In the genomic region with DNA sequence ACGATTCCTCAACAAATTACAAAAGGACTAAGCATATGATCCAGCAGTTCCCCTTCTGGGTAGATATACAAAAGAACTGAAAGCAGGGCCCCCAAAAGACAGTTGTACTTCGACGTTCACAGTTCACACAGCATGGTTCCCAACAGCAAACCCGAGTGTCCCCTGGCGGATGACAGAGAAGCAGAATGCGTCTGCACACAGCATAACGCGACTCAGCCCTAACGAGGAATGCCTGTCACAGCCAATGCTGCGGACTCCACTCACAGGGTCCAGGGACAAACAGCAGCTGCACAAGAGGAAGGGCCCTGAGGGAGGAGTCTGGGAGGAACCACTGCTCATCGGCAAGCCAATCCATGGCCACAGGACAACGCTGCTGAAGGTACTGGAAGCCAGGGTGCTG, we compare ENCODE assay signal across 9 cellular contexts.
DNase-seq lines count a peak whose midpoint lies in the region; TF ChIP-seq lines count a peak whose summit lies in the region.
"Had no signal": no experiment of that assay in that cellular context is flagged by ENCODE, and none has a peak within 500 bp of the region (broad histone marks: within the 10 kb centered on the region; RNA-seq: fewer than 3 reads in every experiment).

No MANE protein-coding gene starts in this region.

- H3K27me3 ChIP-seq in trophoblast cell (ENCODE audit: insufficient read depth, low read length) (no peaks in the 10 kb centered on the region), Caco-2 (replicated peaks; ENCODE audit: control insufficient read depth, insufficient read depth, low read length) (no peaks in the 10 kb centered on the region), esophagus squamous epithelium (no peaks in the 10 kb centered on the region)

- peaks cover 26% of the 10 kb centered on the region for H3K79me2 ChIP-seq in trophoblast cell (ENCODE audit: control insufficient read depth, insufficient read depth, low read length, poor library complexity)

- peaks cover 52% of the 10 kb centered on the region for H3K4me1 Mint-ChIP-seq in Caco-2 (ENCODE audit: low read depth, unreplicated experiment)

- H3K9me3 ChIP-seq in trophoblast cell (ENCODE audit: insufficient read depth, low read depth, low read length) (no peaks in the 10 kb centered on the region), Caco-2 (no peaks in the 10 kb centered on the region), esophagus squamous epithelium (no peaks in the 10 kb centered on the region)

- no peak overlapping the region for H3K9ac ChIP-seq in trophoblast cell (ENCODE audit: low read length)

- no peak overlapping the region for H4K12ac ChIP-seq in trophoblast cell (ENCODE audit: low read depth, low read length)

- H3K4me2 ChIP-seq in trophoblast cell (ENCODE audit: low read length), result no peak overlapping the region

- H3K14ac ChIP-seq in trophoblast cell (ENCODE audit: low read length), result no peak overlapping the region

- no CpG with 5 or more reads among the region's 12 CpGs for WGBS in trophoblast cell (ENCODE audit: extremely low coverage, insufficient coverage, insufficient read length)
- WGBS in esophagus squamous epithelium, 2 donors, result 59 to 69% methylated on average over 7 to 12 of the region's 12 CpGs

- CTCF ChIA-PET in RWPE1 (lab: Yijun Ruan, JAX), result interaction anchor here (0.5 to 0.6 kb wide), 3 partner anchors 38 to 139 kb away, joined by 3 to 5 read pairs (median 4); no protein-coding TSS in a partner anchor
- CTCF ChIA-PET in Caco-2 (lab: Charles Lee), result interaction anchor here (0.6 to 1.3 kb wide), 2 partner anchors 12 to 618 kb away, joined by 3 to 6 read pairs; no protein-coding TSS in a partner anchor

- H2AK5ac ChIP-seq in trophoblast cell (ENCODE audit: low read length), result no peak overlapping the region

- peak overlapping the region; percentile 5 for H2AFZ ChIP-seq in trophoblast cell (ENCODE audit: insufficient read depth, low read length, poor library complexity)

- in situ Hi-C loops in GM13977 (cut with MboI; ENCODE audit: low pct_unique_long_range_greater_than_20kb, low sequenced_read_pairs, unreplicated experiment), result no loop called here

- no peak overlapping the region for H4K8ac ChIP-seq in trophoblast cell (ENCODE audit: low read depth, low read length)

- BruUV-seq in Caco-2 (replicated peaks; lab: Mats Ljungman, UMichigan), result no TSS peak

- no peak overlapping the region for H3K4me3 Mint-ChIP-seq in Caco-2 (ENCODE audit: unreplicated experiment)

- peaks cover 98% of the 10 kb centered on the region for H3K36me3 Mint-ChIP-seq in Caco-2 (ENCODE audit: insufficient read depth, unreplicated experiment)

- no peak overlapping the region for H3K27ac Mint-ChIP-seq in Caco-2 (ENCODE audit: unreplicated experiment)

- H3K18ac ChIP-seq in trophoblast cell (ENCODE audit: low read length), result no peak overlapping the region

- no peaks in the 10 kb centered on the region for H3K9me3 Mint-ChIP-seq in Caco-2 (ENCODE audit: unreplicated experiment)

- H3K4ac ChIP-seq in trophoblast cell (ENCODE audit: low read depth, low read length), result peak overlapping the region; percentile 30

- no peaks in the 10 kb centered on the region for H3K27me3 Mint-ChIP-seq in Caco-2 (ENCODE audit: insufficient read depth, unreplicated experiment)

- TF ChIP-seq CTCF in GM13977 (IDR thresholded peaks at IDR 0.05; ENCODE audit: extremely low read depth, insufficient read depth, missing control alignments) (peak; percentile 29), RWPE1 (conservative IDR thresholded peaks at IDR 0.05; ENCODE audit: low read depth) (no peak), Caco-2 (IDR thresholded peaks at IDR 0.05; ENCODE audit: insufficient read depth in 1 of 2, low read depth in 1 of 2, low read length in 1 of 2, severe bottlenecking in 1 of 2, unreplicated experiment in 1 of 2) (no peak), esophagus squamous epithelium (IDR thresholded peaks at IDR 0.05) (no peak)

- DNase-seq in GM13977 (ENCODE audit: low spot score) (no peak), RWPE1 (ENCODE audit: low spot score) (no peak), globus pallidus (ENCODE audit: low spot score) (peak; percentile 80), trophoblast cell (no peak), NCI-H1048 (lab: John Stamatoyannopoulos, UW) (no peak), Caco-2 (no peak), esophagus squamous epithelium (lab: John Stamatoyannopoulos, UW) (no peak)
- no peak for DNase-seq in stimulated activated CD4-positive, alpha-beta T cell treated with anti-CD3 and anti-CD28 coated beads, Interleukin-4, amount 100 ng/mL, for 4 hours
- DNase-seq: NCI-H2171 had no signal

- H3K27ac ChIP-seq in RWPE1, result peak overlapping the region; percentile 78
- H3K27ac ChIP-seq in trophoblast cell (ENCODE audit: low read depth, low read length), result no peak overlapping the region
- peak overlapping the region in 2 of 4 donors; percentile 5 to 55 for H3K27ac ChIP-seq in esophagus squamous epithelium

- POLR2A ChIA-PET in RWPE1 (lab: Yijun Ruan, JAX; ENCODE audit: low non-redundant PET) (no interaction called here), Caco-2 (lab: Charles Lee) (no interaction called here)

- intact Hi-C loops in Caco-2 (cut with micrococcal nuclease; ENCODE audit: unreplicated experiment), result no loop called here
- intact Hi-C loops in esophagus squamous epithelium (cut with DNase I), result no loop called here

- no peak overlapping the region for H4K91ac ChIP-seq in trophoblast cell (ENCODE audit: low read depth, low read length)

- H2BK12ac ChIP-seq in trophoblast cell (ENCODE audit: low read length), result no peak overlapping the region

- peaks cover 7 to 14% of the 10 kb centered on the region in 2 experiments for H3K4me1 ChIP-seq in trophoblast cell (ENCODE audit: control insufficient read depth in 1 of 2, insufficient read depth in 2 of 2, low read length in 2 of 2)
- H3K4me1 ChIP-seq in Caco-2, result peaks cover 43% of the 10 kb centered on the region
- peaks cover 39 to 100% (median 69%) of the 10 kb centered on the region in 3 donors for H3K4me1 ChIP-seq in esophagus squamous epithelium

- TF ChIP-seq POLR2A in esophagus squamous epithelium (IDR thresholded peaks at IDR 0.05), result no peak

- H3K36me3 ChIP-seq in trophoblast cell (ENCODE audit: control insufficient read depth in 1 of 2, insufficient read depth in 2 of 2, low read length in 2 of 2) (peaks cover 10 to 14% of the 10 kb centered on the region in 2 experiments), Caco-2 (ENCODE audit: control insufficient read depth, insufficient read depth, low read length) (no peaks in the 10 kb centered on the region), esophagus squamous epithelium (peaks cover 0 to 23% (median 0%) of the 10 kb centered on the region in 3 donors)

- no peak overlapping the region for H2BK5ac ChIP-seq in trophoblast cell (ENCODE audit: low read depth, low read length, poor library complexity)

- H2BK120ac ChIP-seq in trophoblast cell (ENCODE audit: insufficient read depth, low read length, poor library complexity), result no peak overlapping the region

- no peak overlapping the region for H3K23ac ChIP-seq in trophoblast cell (ENCODE audit: low read length)

- no peak overlapping the region for H3K4me3 ChIP-seq in trophoblast cell (ENCODE audit: low read depth, low read length)
- no peak overlapping the region for H3K4me3 ChIP-seq in Caco-2 (ENCODE audit: low read depth, low read length)
- H3K4me3 ChIP-seq in esophagus squamous epithelium, result no peak overlapping the region

- H3K79me1 ChIP-seq in trophoblast cell (ENCODE audit: low read length), result peaks cover 3% of the 10 kb centered on the region
